ENCODE assay signal across 29 cellular contexts in genomic region chr4:164946810-164947209, GRCh38. TPM values are rescaled to one million over a fixed set of nuclear protein-coding genes. Genes with fewer than 3 reads are reported as not detected.
"Had no signal": no experiment of that assay in that cellular context is flagged by ENCODE, and none has a peak within 500 bp of the region (broad histone marks: within the 10 kb centered on the region; RNA-seq: fewer than 3 reads in every experiment).

No MANE protein-coding gene starts in this region.

- ATAC-seq: activated CD4-positive, CD25-positive, alpha-beta regulatory T cell treated with anti-CD3 and anti-CD28 coated beads, Interleukin-2, amount 50 U/mL, for 24 hours; activated CD8-positive, alpha-beta T cell treated with anti-CD3 and anti-CD28 coated beads for 36 hours; activated naive CD4-positive, alpha-beta T cell treated with anti-CD3 and anti-CD28 coated beads, Interleukin-2, amount 50 U/mL, for 72 hours; activated T-cell treated with anti-CD3 and anti-CD28 coated beads, Interleukin-2, amount 50 U/mL, for 4 hours; activated T-helper 17 cell treated with anti-CD3 and anti-CD28 coated beads, Interleukin-2, amount 50 U/mL, for 72 hours had no signal

- H3K4me3 ChIP-seq: ascending aorta, breast epithelium, cardiac muscle cell, colonic mucosa had no signal

- H3K27ac ChIP-seq: ascending aorta, breast epithelium, cardiac muscle cell, colonic mucosa, epithelial cell of prostate, WERI-Rb-1 had no signal

- H3K36me3 ChIP-seq: ascending aorta, breast epithelium, cardiac muscle cell, colonic mucosa, WERI-Rb-1 had no signal

- DNase-seq: activated B cell treated with CpG ODN at 0.5 μM for 24 hours; activated CD4-positive, alpha-beta T cell treated with anti-CD3 and anti-CD28 coated beads for 48 hours; activated CD4-positive, alpha-beta T cell treated with anti-CD3 and anti-CD28 coated beads, Interleukin-2, amount 50 U/mL, for 1 hour; activated CD4-positive, alpha-beta T cell treated with anti-CD3 and anti-CD28 coated beads, Interleukin-2, amount 50 U/mL, for 48 hours; activated CD8-positive, alpha-beta memory T cell treated with anti-CD3 and anti-CD28 coated beads for 24 hours; activated CD8-positive, alpha-beta T cell treated with anti-CD3 and anti-CD28 coated beads for 36 hours; activated effector memory CD4-positive, alpha-beta T cell treated with Interleukin-2 at 50 U/mL for 16 hours; activated gamma-delta T cell treated with Interleukin-2 at 50 U/mL for 16 hours; activated naive CD4-positive, alpha-beta T cell treated with anti-CD3 and anti-CD28 coated beads for 36 hours; activated naive CD8-positive, alpha-beta T cell treated with anti-CD3 and anti-CD28 coated beads, Interleukin-2, amount 10 ng/mL, durations not matched to agents 7 days and 5 days; activated T-cell treated with anti-CD3 and anti-CD28 coated beads, Interleukin-2, amount 50 U/mL, for 4 hours; central memory CD4-positive, alpha-beta T cell; cerebellar nuclear complex; colonic mucosa; effector CD8-positive, alpha-beta T cell; foreskin fibroblast; head of caudate nucleus; hippocampal formation; T1000; WERI-Rb-1 had no signal

- H3K27me3 ChIP-seq: ascending aorta, breast epithelium, colonic mucosa had no signal

- H3K4me1 ChIP-seq: ascending aorta, breast epithelium, colonic mucosa had no signal

- H3K9me3 ChIP-seq: ascending aorta, breast epithelium, colonic mucosa had no signal

RNA-seq across cellular contexts. Expression of gene TRIM61, which starts 30.6 kb away (rescaled TPM):
- total RNA-seq: ascending aorta, dermis microvascular lymphatic vessel endothelial cell had no signal
- polyA plus RNA-seq: endothelial cell of umbilical vein had no signal
